Comparison of ENCODE assay signal across 11 cellular contexts in genomic region chr14:65303185-65303901, GRCh38.
DNase-seq lines count a peak whose midpoint lies in the region; ATAC-seq and TF ChIP-seq lines count a peak whose summit lies in the region.
"Had no signal": no experiment of that assay in that cellular context is flagged by ENCODE, and none has a peak within 500 bp of the region (broad histone marks: within the 10 kb centered on the region; RNA-seq: fewer than 3 reads in every experiment).

No MANE protein-coding gene starts in this region.

- H3K4me1 Mint-ChIP-seq in activated T-helper 1 cell treated with anti-CD3 and anti-CD28 coated beads, Interleukin-12 subunit alpha, Interleukin-12 subunit beta, Interleukin-2, Interleukin-4 antibody, amounts not matched to agents 30 ng/mL and 10 ng/mL and 1 ng/mL, durations not matched to agents 14 hours and 24 hours and 36 hours (ENCODE audit: low read depth) = peaks cover 77% of the 10 kb centered on the region

- TF ChIP-seq POLR2A in GM19099 (IDR thresholded peaks at IDR 0.05; ENCODE audit: extremely low read depth, insufficient read length, low read depth) = peak; percentile 22

- peak overlapping the region; percentile 22 for H3K56ac ChIP-seq in mesendoderm (ENCODE audit: low read length)

- H3K79me1 ChIP-seq in mesendoderm (ENCODE audit: low read length) = no peaks in the 10 kb centered on the region

- no peaks in the 10 kb centered on the region for H3K27me3 Mint-ChIP-seq in activated T-helper 1 cell treated with anti-CD3 and anti-CD28 coated beads, Interleukin-12 subunit alpha, Interleukin-12 subunit beta, Interleukin-2, Interleukin-4 antibody, amounts not matched to agents 30 ng/mL and 10 ng/mL and 1 ng/mL, durations not matched to agents 14 hours and 24 hours and 36 hours (ENCODE audit: insufficient read depth)

- peak overlapping the region; percentile 77 for H3K4me3 Mint-ChIP-seq in activated T-helper 1 cell treated with anti-CD3 and anti-CD28 coated beads, Interleukin-12 subunit alpha, Interleukin-12 subunit beta, Interleukin-2, Interleukin-4 antibody, amounts not matched to agents 30 ng/mL and 10 ng/mL and 1 ng/mL, durations not matched to agents 14 hours and 24 hours and 36 hours

- H3K79me2 ChIP-seq in mesendoderm (ENCODE audit: control insufficient read depth, insufficient read depth, low read length) = no peaks in the 10 kb centered on the region

- H3K36me3 ChIP-seq in mesendoderm (ENCODE audit: control insufficient read depth, insufficient read depth, low read length) = no peaks in the 10 kb centered on the region
- H3K36me3 ChIP-seq: suprapubic skin had no signal

- WGBS in mesendoderm (ENCODE audit: extremely low coverage, insufficient coverage, low lambda C conversion rate) = no CpG with 5 or more reads among the region's 8 CpGs

- peaks cover 3% of the 10 kb centered on the region for H3K4me1 ChIP-seq in mesendoderm (ENCODE audit: control insufficient read depth, low read depth, low read length)
- H3K4me1 ChIP-seq: suprapubic skin had no signal

- no peak overlapping the region for H2BK5ac ChIP-seq in mesendoderm (ENCODE audit: low read length)

- no peak overlapping the region for H3K4me3 ChIP-seq in AG10803 (ENCODE audit: low read length)
- H3K4me3 ChIP-seq in mesendoderm (ENCODE audit: low read length) = no peak overlapping the region
- H3K4me3 ChIP-seq: suprapubic skin had no signal

- no peak overlapping the region for H3K27ac ChIP-seq in mesendoderm (ENCODE audit: low read depth, low read length)
- H3K27ac ChIP-seq: suprapubic skin had no signal

- ATAC-seq in HG03354 (IDR thresholded peaks at IDR 0.05; ENCODE audit: poor library complexity, severe bottlenecking, unreplicated experiment) (no peak), GM19395 (IDR thresholded peaks at IDR 0.05; ENCODE audit: unreplicated experiment) (no peak)
- ATAC-seq: left lobe of liver had no signal

- no peaks in the 10 kb centered on the region for H3K27me3 ChIP-seq in mesendoderm (ENCODE audit: insufficient read depth, low read length, poor library complexity)
- H3K27me3 ChIP-seq: suprapubic skin had no signal

- no peak overlapping the region for H2AK5ac ChIP-seq in mesendoderm (ENCODE audit: low read length)

- no peak overlapping the region for H4K8ac ChIP-seq in mesendoderm (ENCODE audit: low read depth, low read length)

- peak overlapping the region; percentile 99 for H3K27ac Mint-ChIP-seq in activated T-helper 1 cell treated with anti-CD3 and anti-CD28 coated beads, Interleukin-12 subunit alpha, Interleukin-12 subunit beta, Interleukin-2, Interleukin-4 antibody, amounts not matched to agents 30 ng/mL and 10 ng/mL and 1 ng/mL, durations not matched to agents 14 hours and 24 hours and 36 hours

- peak overlapping the region; percentile 88 for H3K4ac ChIP-seq in mesendoderm (ENCODE audit: low read depth, low read length)

- no peak overlapping the region for H3K4me2 ChIP-seq in mesendoderm (ENCODE audit: low read length)

- intact Hi-C loops in activated T-helper 1 cell treated with anti-CD3 and anti-CD28 coated beads, Interleukin-12 subunit alpha, Interleukin-12 subunit beta, Interleukin-2, Interleukin-4 antibody, amounts not matched to agents 30 ng/mL and 10 ng/mL and 1 ng/mL, durations not matched to agents 14 hours and 24 hours and 36 hours (cut with micrococcal nuclease) = loop anchor here (1.0 to 5.0 kb wide), 12 partner anchors 11 to 334 kb away; partner anchors contain the start of gene FNTB

- TF ChIP-seq CTCF in AG10803 (conservative IDR thresholded peaks at IDR 0.05; ENCODE audit: low read length) = no peak

- H3K23ac ChIP-seq in mesendoderm (ENCODE audit: low read length) = no peak overlapping the region

- no peak overlapping the region for H3K9ac ChIP-seq in mesendoderm (ENCODE audit: low read length)

- H3K36me3 Mint-ChIP-seq in activated T-helper 1 cell treated with anti-CD3 and anti-CD28 coated beads, Interleukin-12 subunit alpha, Interleukin-12 subunit beta, Interleukin-2, Interleukin-4 antibody, amounts not matched to agents 30 ng/mL and 10 ng/mL and 1 ng/mL, durations not matched to agents 14 hours and 24 hours and 36 hours (ENCODE audit: low read depth) = peaks cover 16% of the 10 kb centered on the region

- DNase-seq in AG10803 (ENCODE audit: low read depth) (peak; percentile 21), mesendoderm (no peak), NCI-H1694 treated with DMSO at 0.1 percent for 48 hours (lab: John Stamatoyannopoulos, UW) (no peak), superior temporal gyrus (ENCODE audit: extremely low spot score) (no peak)
- peak; percentile 44 for DNase-seq in activated T-helper 1 cell treated with anti-CD3 and anti-CD28 coated beads, Interleukin-12 subunit alpha, Interleukin-12 subunit beta, Interleukin-2, Interleukin-4 antibody, amounts not matched to agents 30 ng/mL and 10 ng/mL and 1 ng/mL, durations not matched to agents 14 hours and 24 hours and 36 hours (ENCODE audit: low spot score)
- DNase-seq: SIG-M5 had no signal

- H2BK15ac ChIP-seq in mesendoderm (replicated peaks; ENCODE audit: low read depth) = no peak overlapping the region

- H3K18ac ChIP-seq in mesendoderm (ENCODE audit: low read length) = peak overlapping the region; percentile 91

- H4K5ac ChIP-seq in mesendoderm (ENCODE audit: low read length) = no peak overlapping the region

- no peaks in the 10 kb centered on the region for H3K9me3 Mint-ChIP-seq in activated T-helper 1 cell treated with anti-CD3 and anti-CD28 coated beads, Interleukin-12 subunit alpha, Interleukin-12 subunit beta, Interleukin-2, Interleukin-4 antibody, amounts not matched to agents 30 ng/mL and 10 ng/mL and 1 ng/mL, durations not matched to agents 14 hours and 24 hours and 36 hours

- peak overlapping the region; percentile 46 for H2BK120ac ChIP-seq in mesendoderm (ENCODE audit: low read depth, low read length)

Comparison
In these comparisons a context has a peak if more than half of its experiments do, and no peak if none do; other contexts are left out.
1. DNase-seq: peak in AG10803 (single experiment) and activated T-helper 1 cell treated with anti-CD3 and anti-CD28 coated beads, Interleukin-12 subunit alpha, Interleukin-12 subunit beta, Interleukin-2, Interleukin-4 antibody, amounts not matched to agents 30 ng/mL and 10 ng/mL and 1 ng/mL, durations not matched to agents 14 hours and 24 hours and 36 hours (single experiment); none in mesendoderm (single experiment), NCI-H1694 treated with DMSO at 0.1 percent for 48 hours (single experiment) and superior temporal gyrus (single experiment).